Comparison of ENCODE assay signal across 15 cellular contexts in genomic region chr3:149582395-149582794, GRCh38.
DNase-seq lines count a peak whose midpoint lies in the region; ATAC-seq and TF ChIP-seq lines count a peak whose summit lies in the region.
"Had no signal": no experiment of that assay in that cellular context is flagged by ENCODE, and none has a peak within 500 bp of the region (broad histone marks: within the 10 kb centered on the region; RNA-seq: fewer than 3 reads in every experiment).

No MANE protein-coding gene starts in this region.

- H3K36me3 Mint-ChIP-seq in nephron (ENCODE audit: low read depth), result no peaks in the 10 kb centered on the region

- BruUV-seq in Panc1 (replicated peaks; lab: Mats Ljungman, UMichigan), result no TSS peak

- TF ChIP-seq POLR2A in breast epithelium (IDR thresholded peaks at IDR 0.05), result no peak

- POLR2A ChIA-PET in Panc1 (lab: Charles Lee), result interaction anchor here (0.6 kb wide), 1 partner anchor 42 kb away, joined by 3 read pairs; no protein-coding TSS in a partner anchor

- H3K9me3 ChIP-seq in Panc1 (ENCODE audit: control insufficient read depth, insufficient read depth, low read depth, low read length) (no peaks in the 10 kb centered on the region), breast epithelium (no peaks in the 10 kb centered on the region), upper lobe of right lung (no peaks in the 10 kb centered on the region)
- H3K9me3 ChIP-seq: colonic mucosa, Peyer's patch had no signal

- H3K27ac Mint-ChIP-seq in nephron, result peak overlapping the region in 2 of 3 experiments; percentile 61 to 90

- H3K36me3 ChIP-seq in Panc1 (ENCODE audit: control insufficient read depth, insufficient read depth, low read length), result no peaks in the 10 kb centered on the region
- H3K36me3 ChIP-seq in breast epithelium, result no peaks in the 10 kb centered on the region
- H3K36me3 ChIP-seq in upper lobe of right lung, result no peaks in the 10 kb centered on the region
- H3K36me3 ChIP-seq: colonic mucosa, Peyer's patch had no signal

- no peak for DNase-seq in Panc1 (ENCODE audit: low read depth, low spot score)
- no peak for DNase-seq in breast epithelium (ENCODE audit: low spot score in 2 of 2)
- no peak for DNase-seq in upper lobe of right lung
- DNase-seq in GM03348 (ENCODE audit: low spot score), result no peak
- DNase-seq in HuH-7.5 (ENCODE audit: low spot score), result no peak
- no peak for DNase-seq in epidermal melanocyte (ENCODE audit: insufficient read length, low spot score)
- DNase-seq: activated gamma-delta T cell treated with Interleukin-2 at 50 U/mL for 16 hours; colonic mucosa; Kasumi-1; left ventricle myocardium superior; NCI-H1105; NCI-H2171; stimulated activated CD4-positive, alpha-beta T cell treated with anti-CD3 and anti-CD28 coated beads, Interleukin-4, amount 100 ng/mL, for 1 hour had no signal

- H3K4me1 ChIP-seq in Panc1 (ENCODE audit: control insufficient read depth, insufficient read depth, low read length), result peaks cover 100% of the 10 kb centered on the region
- peaks cover 3 to 35% of the 10 kb centered on the region in 2 donors for H3K4me1 ChIP-seq in breast epithelium
- peaks cover 60% of the 10 kb centered on the region for H3K4me1 ChIP-seq in upper lobe of right lung
- H3K4me1 ChIP-seq: colonic mucosa had no signal

- CTCF ChIA-PET in Panc1 (lab: Charles Lee), result no interaction called here

- H3K9me3 Mint-ChIP-seq in nephron, result no peaks in the 10 kb centered on the region

- H3K27ac ChIP-seq in Panc1 (ENCODE audit: low read length) (peak overlapping the region; percentile 100), breast epithelium (peak overlapping the region; percentile 49 to 79), upper lobe of right lung (peak overlapping the region; percentile 11)
- H3K27ac ChIP-seq: colonic mucosa had no signal

- in situ Hi-C loops in Panc1 (cut with HindIII; ENCODE audit: low pct_unique_long_range_greater_than_20kb, low sequenced_read_pairs), result no loop called here

- no peak overlapping the region for H3K4me3 ChIP-seq in Panc1 (ENCODE audit: low read depth in 2 of 2, low read length in 2 of 2)
- no peak overlapping the region for H3K4me3 ChIP-seq in breast epithelium
- no peak overlapping the region for H3K4me3 ChIP-seq in upper lobe of right lung
- H3K4me3 ChIP-seq: colonic mucosa, Peyer's patch had no signal

- H3K4me1 Mint-ChIP-seq in nephron, result peaks cover 86% of the 10 kb centered on the region

- H3K4me3 Mint-ChIP-seq in nephron, result no peak overlapping the region

- intact Hi-C loops in Panc1 (cut with micrococcal nuclease; ENCODE audit: unreplicated experiment), result loop anchor here (5.0 kb wide), 1 partner anchor 60 kb away; no protein-coding TSS in a partner anchor
- intact Hi-C loops in breast epithelium (cut with DNase I; ENCODE audit: low total_unique reads), result no loop called here
- intact Hi-C loops in upper lobe of right lung (cut with DNase I), result loop anchor here (5.0 kb wide), 1 partner anchor 70 kb away; no protein-coding TSS in a partner anchor

- ATAC-seq in Panc1, result no peak
- ATAC-seq in upper lobe of right lung, result no peak

- TF ChIP-seq CTCF in Panc1 (IDR thresholded peaks at IDR 0.05), result no peak
- TF ChIP-seq CTCF in breast epithelium (IDR thresholded peaks at IDR 0.05), result no peak
- TF ChIP-seq CTCF in nephron (IDR thresholded peaks at IDR 0.05; ENCODE audit: unreplicated experiment in 3 of 3), result no peak
- no peak for TF ChIP-seq CTCF in upper lobe of right lung (IDR thresholded peaks at IDR 0.05)

- H3K27me3 ChIP-seq in Panc1 (ENCODE audit: control insufficient read depth, insufficient read depth, low read length) (no peaks in the 10 kb centered on the region), breast epithelium (no peaks in the 10 kb centered on the region), upper lobe of right lung (no peaks in the 10 kb centered on the region)
- H3K27me3 ChIP-seq: colonic mucosa, Peyer's patch had no signal

- no peaks in the 10 kb centered on the region for H3K27me3 Mint-ChIP-seq in nephron (ENCODE audit: low read depth)

Comparison
In these comparisons a context has a peak if more than half of its experiments do, and no peak if none do; other contexts are left out.
1. H3K27ac ChIP-seq: peak in every context shown above with its lines; median percentile 100 in Panc1; 64 in breast epithelium; 11 in upper lobe of right lung.